19 cellular contexts compared by ENCODE assay signal in genomic region chr17:82596837-82597672, GRCh38.
"Had no signal": no experiment of that assay in that cellular context is flagged by ENCODE, and none has a peak within 500 bp of the region (broad histone marks: within the 10 kb centered on the region; RNA-seq: fewer than 3 reads in every experiment).

No MANE protein-coding gene starts in this region.

- ATAC-seq: activated CD8-positive, alpha-beta memory T cell treated with anti-CD3 and anti-CD28 coated beads, Interleukin-2, amount 10 ng/mL, durations not matched to agents 7 days and 5 days; effector memory CD8-positive, alpha-beta T cell; gastrocnemius medialis; heart left ventricle; mucosa of descending colon; naive thymus-derived CD4-positive, alpha-beta T cell; T-cell had no signal

- H3K4me3 Mint-ChIP-seq: activated CD8-positive, alpha-beta memory T cell treated with anti-CD3 and anti-CD28 coated beads, Interleukin-2, amount 10 ng/mL, durations not matched to agents 7 days and 5 days; activated naive CD8-positive, alpha-beta T cell; dendritic cell treated with granulocyte-macrophage colony-stimulating factor and Interleukin-4, amounts not matched to agents 40 ng/mL and 50 ng/mL, for 4 days; effector memory CD8-positive, alpha-beta T cell; naive thymus-derived CD4-positive, alpha-beta T cell; T-cell had no signal

- H3K9me3 ChIP-seq: gastrocnemius medialis, heart left ventricle, mucosa of descending colon had no signal

- H3K9me3 Mint-ChIP-seq: dendritic cell treated with granulocyte-macrophage colony-stimulating factor and Interleukin-4, amounts not matched to agents 40 ng/mL and 50 ng/mL, for 4 days; effector memory CD8-positive, alpha-beta T cell; T-cell had no signal

- H3K36me3 Mint-ChIP-seq: activated naive CD8-positive, alpha-beta T cell had no signal

- H3K27me3 Mint-ChIP-seq: activated CD8-positive, alpha-beta memory T cell treated with anti-CD3 and anti-CD28 coated beads, Interleukin-2, amount 10 ng/mL, durations not matched to agents 7 days and 5 days; activated naive CD8-positive, alpha-beta T cell; dendritic cell treated with granulocyte-macrophage colony-stimulating factor and Interleukin-4, amounts not matched to agents 40 ng/mL and 50 ng/mL, for 4 days; effector memory CD8-positive, alpha-beta T cell; naive thymus-derived CD4-positive, alpha-beta T cell; T-cell had no signal

- H3K27ac Mint-ChIP-seq: activated CD8-positive, alpha-beta memory T cell treated with anti-CD3 and anti-CD28 coated beads, Interleukin-2, amount 10 ng/mL, durations not matched to agents 7 days and 5 days; activated naive CD8-positive, alpha-beta T cell; dendritic cell treated with granulocyte-macrophage colony-stimulating factor and Interleukin-4, amounts not matched to agents 40 ng/mL and 50 ng/mL, for 4 days had no signal

- H3K27ac ChIP-seq: epithelial cell of prostate, heart left ventricle had no signal

- DNase-seq: activated CD4-positive, alpha-beta T cell treated with anti-CD3 and anti-CD28 coated beads, Interleukin-2, amount 50 U/mL, for 48 hours; activated CD4-positive, CD25-positive, alpha-beta regulatory T cell treated with anti-CD3 and anti-CD28 coated beads, Interleukin-2, amount 50 U/mL, for 72 hours; activated CD8-positive, alpha-beta memory T cell treated with anti-CD3 and anti-CD28 coated beads, Interleukin-2, amount 10 ng/mL, durations not matched to agents 7 days and 5 days; activated effector memory CD4-positive, alpha-beta T cell treated with anti-CD3 and anti-CD28 coated beads, Interleukin-2, amount 50 U/mL, for 16 hours; activated T-cell treated with anti-CD3 and anti-CD28 coated beads, Interleukin-2, amount 50 U/mL, for 1 hour; anterior cingulate cortex; effector memory CD8-positive, alpha-beta T cell; gastrocnemius medialis; naive thymus-derived CD4-positive, alpha-beta T cell; stimulated activated CD4-positive, alpha-beta T cell treated with anti-CD3 and anti-CD28 coated beads, Interleukin-4, amount 100 ng/mL, for 24 hours; stimulated activated naive CD4-positive, alpha-beta T cell; T-cell; T1000; trophoblast cell had no signal

- H3K27me3 ChIP-seq: gastrocnemius medialis, heart left ventricle had no signal

- H3K4me3 ChIP-seq: gastrocnemius medialis, heart left ventricle, mucosa of descending colon had no signal
